In the genomic region with DNA sequence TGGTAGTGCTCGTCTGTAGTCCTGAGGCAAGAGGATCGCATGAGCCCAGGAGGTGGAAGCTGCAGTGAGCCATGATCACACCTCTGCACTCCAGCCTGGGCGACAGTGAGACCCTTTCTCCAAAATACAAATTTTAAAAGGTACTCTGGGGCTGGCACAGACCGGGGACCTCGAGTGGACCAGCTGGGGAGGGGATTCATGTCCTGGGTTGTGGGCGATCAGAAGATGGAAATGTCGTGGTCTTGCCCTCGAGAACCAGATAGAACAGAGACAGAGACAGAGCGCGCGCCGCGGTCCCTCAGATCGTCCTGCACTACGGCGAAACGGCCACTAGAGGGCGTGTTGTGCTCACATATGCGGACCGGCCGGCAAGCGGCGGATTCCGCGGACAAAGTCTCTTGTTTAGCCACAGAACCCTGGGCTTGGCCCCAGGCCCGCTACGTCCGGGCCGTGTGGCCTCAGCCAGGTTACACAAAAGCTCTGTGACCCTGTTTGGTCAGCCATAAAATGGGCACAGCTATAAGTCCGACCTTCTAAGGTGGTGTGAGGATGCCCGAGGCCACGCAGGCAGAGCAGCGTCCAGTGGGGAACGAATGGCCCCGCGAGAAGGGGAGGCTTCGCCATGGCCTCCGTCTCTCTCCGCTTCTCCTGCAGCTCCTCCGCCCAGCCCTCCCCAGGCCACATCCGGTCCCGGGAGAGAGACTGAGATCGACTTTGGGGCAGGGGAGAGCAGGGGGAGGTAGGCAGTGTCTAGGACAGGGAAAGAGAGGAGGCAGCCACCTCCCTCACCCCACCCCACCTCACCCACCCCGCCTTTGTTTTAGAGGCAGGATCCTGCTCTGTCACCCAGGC, we compare ENCODE assay signal across 1 cellular context.
TF ChIP-seq lines count a peak whose summit lies in the region.

No MANE protein-coding gene starts in this region.

TF ChIP-seq in HepG2, 621 proteins besides CTCF, POLR2A, EP300 and RAD21 (continued from another document and continues in another):
- TF ChIP-seq, protein P1, sequence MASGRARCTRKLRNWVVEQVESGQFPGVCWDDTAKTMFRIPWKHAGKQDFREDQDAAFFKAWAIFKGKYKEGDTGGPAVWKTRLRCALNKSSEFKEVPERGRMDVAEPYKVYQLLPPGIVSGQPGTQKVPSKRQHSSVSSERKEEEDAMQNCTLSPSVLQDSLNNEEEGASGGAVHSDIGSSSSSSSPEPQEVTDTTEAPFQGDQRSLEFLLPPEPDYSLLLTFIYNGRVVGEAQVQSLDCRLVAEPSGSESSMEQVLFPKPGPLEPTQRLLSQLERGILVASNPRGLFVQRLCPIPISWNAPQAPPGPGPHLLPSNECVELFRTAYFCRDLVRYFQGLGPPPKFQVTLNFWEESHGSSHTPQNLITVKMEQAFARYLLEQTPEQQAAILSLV (CRISPR knock-in tag; IDR thresholded peaks at IDR 0.05; ENCODE audit: borderline replicate concordance), result peak; percentile 89; the same call in 1 of the 2 replicates
- TF ChIP-seq ARNT2 (CRISPR knock-in tag; IDR thresholded peaks at IDR 0.05; ENCODE audit: low read depth) (0 out of 2 replicates have a peak, but pooled peaks have one; percentile 50), ZBTB7A (CRISPR knock-in tag; IDR thresholded peaks at IDR 0.05) (no peak), NAIF1 (CRISPR knock-in tag; IDR thresholded peaks at IDR 0.05; ENCODE audit: borderline replicate concordance) (no peak), PAXIP1 (CRISPR knock-in tag; conservative IDR thresholded peaks at IDR 0.05) (no peak), PHF20 (CRISPR knock-in tag; IDR thresholded peaks at IDR 0.05) (no peak), ZNF180 (CRISPR knock-in tag; IDR thresholded peaks at IDR 0.05; ENCODE audit: borderline replicate concordance, low read depth) (no peak), THRA (CRISPR knock-in tag; IDR thresholded peaks at IDR 0.05; ENCODE audit: borderline replicate concordance) (peak; percentile 48; the same call in 1 of the 2 replicates), AHR (CRISPR knock-in tag; IDR thresholded peaks at IDR 0.05) (peak; percentile 19; the same call in 1 of the 2 replicates), ZMYM4 (CRISPR knock-in tag; IDR thresholded peaks at IDR 0.05) (no peak), ZSCAN29 (CRISPR knock-in tag; conservative IDR thresholded peaks at IDR 0.05) (peak; percentile 87), NRL (CRISPR knock-in tag; IDR thresholded peaks at IDR 0.05; ENCODE audit: borderline replicate concordance) (peak; percentile 83), ZNF567 (CRISPR knock-in tag; IDR thresholded peaks at IDR 0.05; ENCODE audit: borderline replicate concordance) (0 out of 2 replicates have a peak, but pooled peaks have one; percentile 64), ZNF138 (CRISPR knock-in tag; IDR thresholded peaks at IDR 0.05; ENCODE audit: low read depth) (no peak), KLF11 (CRISPR knock-in tag; IDR thresholded peaks at IDR 0.05) (peak; percentile 89; the same call in 1 of the 2 replicates), ZNF724P (CRISPR knock-in tag; IDR thresholded peaks at IDR 0.05; ENCODE audit: borderline replicate concordance) (peak; percentile 25; the same call in 1 of the 2 replicates), SOX13 (IDR thresholded peaks at IDR 0.05) (no peak), SOX13 (CRISPR knock-in tag; conservative IDR thresholded peaks at IDR 0.05 in 1 of 2, IDR thresholded peaks at IDR 0.05 in 1 of 2) (peak in 1 of 2 experiments; percentile 55; a peak in 1 of 4 replicates), CHD2 (IDR thresholded peaks at IDR 0.05; ENCODE audit: low read depth, low read length) (no peak), ELK4 (CRISPR knock-in tag; IDR thresholded peaks at IDR 0.05; ENCODE audit: borderline replicate concordance) (no peak), KLF9 (CRISPR knock-in tag; IDR thresholded peaks at IDR 0.05; ENCODE audit: low read depth) (no peak), AGO2 (optimal IDR thresholded peaks at IDR 0.05; ENCODE audit: low read depth, low read length) (no peak), PRPF4 (IDR thresholded peaks at IDR 0.05; ENCODE audit: low read depth, low read length, poor library complexity, severe bottlenecking) (no peak), ZEB1 (IDR thresholded peaks at IDR 0.05; ENCODE audit: insufficient replicate concordance, low read depth) (no peak), RARA (CRISPR knock-in tag; IDR thresholded peaks at IDR 0.05) (no peak), SRSF1 (optimal IDR thresholded peaks at IDR 0.05; ENCODE audit: low read depth, low read length) (no peak), MTA3 (CRISPR knock-in tag; IDR thresholded peaks at IDR 0.05) (no peak), ZNF746 (CRISPR knock-in tag; IDR thresholded peaks at IDR 0.05) (peak; percentile 37; the same call in 1 of the 2 replicates), ZNF589 (CRISPR knock-in tag; conservative IDR thresholded peaks at IDR 0.05) (no peak), ZNF343 (CRISPR knock-in tag; IDR thresholded peaks at IDR 0.05) (no peak), ZBTB46 (CRISPR knock-in tag; IDR thresholded peaks at IDR 0.05; ENCODE audit: borderline replicate concordance) (no peak), ZNF441 (CRISPR knock-in tag; IDR thresholded peaks at IDR 0.05; ENCODE audit: borderline replicate concordance) (peak; percentile 97)
- TF ChIP-seq, protein P2, sequence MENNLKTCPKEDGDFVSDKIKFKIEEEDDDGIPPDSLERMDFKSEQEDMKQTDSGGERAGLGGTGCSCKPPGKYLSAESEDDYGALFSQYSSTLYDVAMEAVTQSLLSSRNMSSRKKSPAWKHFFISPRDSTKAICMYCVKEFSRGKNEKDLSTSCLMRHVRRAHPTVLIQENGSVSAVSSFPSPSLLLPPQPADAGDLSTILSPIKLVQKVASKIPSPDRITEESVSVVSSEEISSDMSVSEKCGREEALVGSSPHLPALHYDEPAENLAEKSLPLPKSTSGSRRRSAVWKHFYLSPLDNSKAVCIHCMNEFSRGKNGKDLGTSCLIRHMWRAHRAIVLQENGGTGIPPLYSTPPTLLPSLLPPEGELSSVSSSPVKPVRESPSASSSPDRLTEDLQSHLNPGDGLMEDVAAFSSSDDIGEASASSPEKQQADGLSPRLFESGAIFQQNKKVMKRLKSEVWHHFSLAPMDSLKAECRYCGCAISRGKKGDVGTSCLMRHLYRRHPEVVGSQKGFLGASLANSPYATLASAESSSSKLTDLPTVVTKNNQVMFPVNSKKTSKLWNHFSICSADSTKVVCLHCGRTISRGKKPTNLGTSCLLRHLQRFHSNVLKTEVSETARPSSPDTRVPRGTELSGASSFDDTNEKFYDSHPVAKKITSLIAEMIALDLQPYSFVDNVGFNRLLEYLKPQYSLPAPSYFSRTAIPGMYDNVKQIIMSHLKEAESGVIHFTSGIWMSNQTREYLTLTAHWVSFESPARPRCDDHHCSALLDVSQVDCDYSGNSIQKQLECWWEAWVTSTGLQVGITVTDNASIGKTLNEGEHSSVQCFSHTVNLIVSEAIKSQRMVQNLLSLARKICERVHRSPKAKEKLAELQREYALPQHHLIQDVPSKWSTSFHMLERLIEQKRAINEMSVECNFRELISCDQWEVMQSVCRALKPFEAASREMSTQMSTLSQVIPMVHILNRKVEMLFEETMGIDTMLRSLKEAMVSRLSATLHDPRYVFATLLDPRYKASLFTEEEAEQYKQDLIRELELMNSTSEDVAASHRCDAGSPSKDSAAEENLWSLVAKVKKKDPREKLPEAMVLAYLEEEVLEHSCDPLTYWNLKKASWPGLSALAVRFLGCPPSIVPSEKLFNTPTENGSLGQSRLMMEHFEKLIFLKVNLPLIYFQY (CRISPR knock-in tag; IDR thresholded peaks at IDR 0.05; ENCODE audit: borderline replicate concordance), result peak; percentile 94
- TF ChIP-seq, protein P3, sequence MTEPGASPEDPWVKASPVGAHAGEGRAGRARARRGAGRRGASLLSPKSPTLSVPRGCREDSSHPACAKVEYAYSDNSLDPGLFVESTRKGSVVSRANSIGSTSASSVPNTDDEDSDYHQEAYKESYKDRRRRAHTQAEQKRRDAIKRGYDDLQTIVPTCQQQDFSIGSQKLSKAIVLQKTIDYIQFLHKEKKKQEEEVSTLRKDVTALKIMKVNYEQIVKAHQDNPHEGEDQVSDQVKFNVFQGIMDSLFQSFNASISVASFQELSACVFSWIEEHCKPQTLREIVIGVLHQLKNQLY (CRISPR knock-in tag; IDR thresholded peaks at IDR 0.05), result no peak
- TF ChIP-seq, protein P4, sequence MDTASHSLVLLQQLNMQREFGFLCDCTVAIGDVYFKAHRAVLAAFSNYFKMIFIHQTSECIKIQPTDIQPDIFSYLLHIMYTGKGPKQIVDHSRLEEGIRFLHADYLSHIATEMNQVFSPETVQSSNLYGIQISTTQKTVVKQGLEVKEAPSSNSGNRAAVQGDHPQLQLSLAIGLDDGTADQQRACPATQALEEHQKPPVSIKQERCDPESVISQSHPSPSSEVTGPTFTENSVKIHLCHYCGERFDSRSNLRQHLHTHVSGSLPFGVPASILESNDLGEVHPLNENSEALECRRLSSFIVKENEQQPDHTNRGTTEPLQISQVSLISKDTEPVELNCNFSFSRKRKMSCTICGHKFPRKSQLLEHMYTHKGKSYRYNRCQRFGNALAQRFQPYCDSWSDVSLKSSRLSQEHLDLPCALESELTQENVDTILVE (CRISPR knock-in tag; IDR thresholded peaks at IDR 0.05), result peak; percentile 30; the same call in 1 of the 2 replicates
- TF ChIP-seq, protein P5, sequence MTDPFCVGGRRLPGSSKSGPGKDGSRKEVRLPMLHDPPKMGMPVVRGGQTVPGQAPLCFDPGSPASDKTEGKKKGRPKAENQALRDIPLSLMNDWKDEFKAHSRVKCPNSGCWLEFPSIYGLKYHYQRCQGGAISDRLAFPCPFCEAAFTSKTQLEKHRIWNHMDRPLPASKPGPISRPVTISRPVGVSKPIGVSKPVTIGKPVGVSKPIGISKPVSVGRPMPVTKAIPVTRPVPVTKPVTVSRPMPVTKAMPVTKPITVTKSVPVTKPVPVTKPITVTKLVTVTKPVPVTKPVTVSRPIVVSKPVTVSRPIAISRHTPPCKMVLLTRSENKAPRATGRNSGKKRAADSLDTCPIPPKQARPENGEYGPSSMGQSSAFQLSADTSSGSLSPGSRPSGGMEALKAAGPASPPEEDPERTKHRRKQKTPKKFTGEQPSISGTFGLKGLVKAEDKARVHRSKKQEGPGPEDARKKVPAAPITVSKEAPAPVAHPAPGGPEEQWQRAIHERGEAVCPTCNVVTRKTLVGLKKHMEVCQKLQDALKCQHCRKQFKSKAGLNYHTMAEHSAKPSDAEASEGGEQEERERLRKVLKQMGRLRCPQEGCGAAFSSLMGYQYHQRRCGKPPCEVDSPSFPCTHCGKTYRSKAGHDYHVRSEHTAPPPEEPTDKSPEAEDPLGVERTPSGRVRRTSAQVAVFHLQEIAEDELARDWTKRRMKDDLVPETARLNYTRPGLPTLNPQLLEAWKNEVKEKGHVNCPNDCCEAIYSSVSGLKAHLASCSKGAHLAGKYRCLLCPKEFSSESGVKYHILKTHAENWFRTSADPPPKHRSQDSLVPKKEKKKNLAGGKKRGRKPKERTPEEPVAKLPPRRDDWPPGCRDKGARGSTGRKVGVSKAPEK (CRISPR knock-in tag; IDR thresholded peaks at IDR 0.05; ENCODE audit: borderline replicate concordance), result 0 out of 2 replicates have a peak, but pooled peaks have one; percentile 31
